ENCODE assay signal across 8 cellular contexts in genomic region chr5:115169392-115170127, GRCh38. TPM values are rescaled to one million over a fixed set of nuclear protein-coding genes. Genes with fewer than 3 reads are reported as not detected.
DNase-seq lines count a peak whose midpoint lies in the region; ATAC-seq and TF ChIP-seq lines count a peak whose summit lies in the region.

TSS of gene TRIM36 (minus strand) at chr5:115169908. CDS start at chr5:115169634, 274 bp downstream.

- peak within 1 kb of the TSS; percentile 84 for H3K9ac ChIP-seq in SK-N-MC (ENCODE audit: insufficient read length)

- POLR2A ChIA-PET in GM10248 (lab: Yijun Ruan, JAX), result no interaction called here

- CTCF ChIA-PET in GM10248 (lab: Yijun Ruan, JAX), result no interaction called here

- H3K36me3 ChIP-seq in SK-N-MC (ENCODE audit: insufficient read depth, low read length) (no peaks in the 10 kb centered on the region), thoracic aorta (no peaks in the 10 kb centered on the region)

- H3K27me3 Mint-ChIP-seq in HFFc6 (ENCODE audit: insufficient read depth), result peaks cover 33% of the 10 kb centered on the region
- peaks cover 52% of the 10 kb centered on the region for H3K27me3 Mint-ChIP-seq in activated naive CD4-positive, alpha-beta T cell treated with anti-CD3 and anti-CD28 coated beads, Interleukin-2, amount 50 U/mL, for 24 hours
- H3K27me3 Mint-ChIP-seq in glutamatergic neuron (ENCODE audit: unreplicated experiment), result peaks cover 7% of the 10 kb centered on the region
- peaks cover 26% of the 10 kb centered on the region for H3K27me3 Mint-ChIP-seq in osteocyte (ENCODE audit: unreplicated experiment)

- H3K9me3 ChIP-seq in SK-N-MC (ENCODE audit: low read depth, low read length), result no peaks in the 10 kb centered on the region
- no peaks in the 10 kb centered on the region for H3K9me3 ChIP-seq in thoracic aorta

- H3K9me3 Mint-ChIP-seq in HFFc6, result peaks cover 18% of the 10 kb centered on the region
- peaks cover 7% of the 10 kb centered on the region for H3K9me3 Mint-ChIP-seq in activated naive CD4-positive, alpha-beta T cell treated with anti-CD3 and anti-CD28 coated beads, Interleukin-2, amount 50 U/mL, for 24 hours
- peaks cover 19% of the 10 kb centered on the region for H3K9me3 Mint-ChIP-seq in glutamatergic neuron (ENCODE audit: unreplicated experiment)
- H3K9me3 Mint-ChIP-seq in osteocyte (ENCODE audit: unreplicated experiment), result no peaks in the 10 kb centered on the region

- H3K4me1 Mint-ChIP-seq in HFFc6 (ENCODE audit: low read depth) (peaks cover 6% of the 10 kb centered on the region; the same call in 1 of the 2 replicates), glutamatergic neuron (ENCODE audit: low read depth, unreplicated experiment) (no peaks in the 10 kb centered on the region), osteocyte (ENCODE audit: unreplicated experiment) (peaks cover 13% of the 10 kb centered on the region)
- H3K4me1 Mint-ChIP-seq in activated naive CD4-positive, alpha-beta T cell treated with anti-CD3 and anti-CD28 coated beads, Interleukin-2, amount 50 U/mL, for 24 hours, result peaks cover 13% of the 10 kb centered on the region

- H3K36me3 Mint-ChIP-seq in HFFc6 (ENCODE audit: low read depth) (peaks cover 15% of the 10 kb centered on the region), glutamatergic neuron (ENCODE audit: unreplicated experiment) (peaks cover 32% of the 10 kb centered on the region), osteocyte (ENCODE audit: unreplicated experiment) (no peaks in the 10 kb centered on the region)
- H3K36me3 Mint-ChIP-seq in activated naive CD4-positive, alpha-beta T cell treated with anti-CD3 and anti-CD28 coated beads, Interleukin-2, amount 50 U/mL, for 24 hours, result peaks cover 3% of the 10 kb centered on the region

- peak within 1 kb of the TSS; percentile 98 for H3K4me3 ChIP-seq in SK-N-MC
- H3K4me3 ChIP-seq in thoracic aorta, result peak within 1 kb of the TSS; percentile 97

- H3K4me3 Mint-ChIP-seq in HFFc6 (peak within 1 kb of the TSS; percentile 88), glutamatergic neuron (ENCODE audit: unreplicated experiment) (peak within 1 kb of the TSS; percentile 91), osteocyte (ENCODE audit: unreplicated experiment) (peak within 1 kb of the TSS; percentile 85)
- H3K4me3 Mint-ChIP-seq in activated naive CD4-positive, alpha-beta T cell treated with anti-CD3 and anti-CD28 coated beads, Interleukin-2, amount 50 U/mL, for 24 hours, result peak within 1 kb of the TSS; percentile 84

- DNase-seq in GM10248 (ENCODE audit: extremely low spot score) (peak; percentile 94), HFFc6 (peak; percentile 88), NAMALWA (ENCODE audit: low spot score) (peak; percentile 95), SK-N-MC (ENCODE audit: low read depth, low spot score) (peak; percentile 81), glutamatergic neuron (peak; percentile 99), osteocyte (ENCODE audit: extremely low spot score, unreplicated experiment) (peak; percentile 98), thoracic aorta (ENCODE audit: low spot score) (peak; percentile 66)

- no peaks in the 10 kb centered on the region for H3K27me3 ChIP-seq in thoracic aorta (replicated peaks; ENCODE audit: insufficient read depth)

- H3K4me1 ChIP-seq in thoracic aorta (ENCODE audit: control insufficient read depth in 1 of 2, low read depth in 2 of 2), result peaks cover 4 to 10% of the 10 kb centered on the region in 2 donors

- H3K27ac ChIP-seq in SK-N-MC (no peak within 1 kb of the TSS), thoracic aorta (peak within 1 kb of the TSS; percentile 32 to 58)

- TF ChIP-seq CTCF in GM10248 (IDR thresholded peaks at IDR 0.05; ENCODE audit: control extremely low read depth, extremely low read depth, low read depth, missing control alignments) (peak; percentile 38), HFFc6 (IDR thresholded peaks at IDR 0.05) (peak; percentile 19; the same call in 1 of the 2 replicates), glutamatergic neuron (IDR thresholded peaks at IDR 0.05; ENCODE audit: partially characterized antibody, unreplicated experiment) (no peak), osteocyte (IDR thresholded peaks at IDR 0.05) (peak; percentile 42), thoracic aorta (IDR thresholded peaks at IDR 0.05) (no peak)

- peak; percentile 77 for ATAC-seq in thoracic aorta (ENCODE audit: insufficient number of reproducible peaks, low FRiP score, low read depth)

- no peak within 1 kb of the TSS for H3K27ac Mint-ChIP-seq in HFFc6
- no peak within 1 kb of the TSS for H3K27ac Mint-ChIP-seq in activated naive CD4-positive, alpha-beta T cell treated with anti-CD3 and anti-CD28 coated beads, Interleukin-2, amount 50 U/mL, for 24 hours
- peak within 1 kb of the TSS; percentile 96 for H3K27ac Mint-ChIP-seq in glutamatergic neuron (ENCODE audit: unreplicated experiment)
- H3K27ac Mint-ChIP-seq in osteocyte (ENCODE audit: unreplicated experiment), result peak within 1 kb of the TSS; percentile 80

RNA-seq across cellular contexts. Expression of gene TRIM36, which starts in this region (rescaled TPM):
- under 1 TPM; 0.26 to 0.55 (median 0.36) TPM for total RNA-seq in HFFc6 (2021; fragmentation: NEBNext Ultra II Directional; extraction: Animal tissue kit (Norgen Biotek cat#: 25700))
- total RNA-seq in glutamatergic neuron (ENCODE audit: unreplicated experiment) (99.4 TPM), osteocyte (11.1 and 13.3 TPM in 2 replicates), thoracic aorta (10 to 100 TPM in 1 of 2 donors, 1 to 10 TPM in 1; 4.6 to 15.3 TPM)

Comparison
In these comparisons a context has a peak if more than half of its experiments do, and no peak if none do; other contexts are left out.
1. Peak in DNase-seq in HFFc6; RNA of the gene not detected or under 1 TPM.
2. CTCF ChIP-seq: peak in GM10248 (single experiment), HFFc6 (single experiment) and osteocyte (single experiment); none in glutamatergic neuron (single experiment) and thoracic aorta (single experiment).
3. H3K27ac Mint-ChIP-seq: peak in glutamatergic neuron (single experiment) and osteocyte (single experiment); none in HFFc6 (single experiment) and activated naive CD4-positive, alpha-beta T cell treated with anti-CD3 and anti-CD28 coated beads, Interleukin-2, amount 50 U/mL, for 24 hours (single experiment).
4. Peak in every context shown above with its lines, with median percentiles within 50 percentile points of each other: DNase-seq and H3K4me3 Mint-ChIP-seq.